29 cellular contexts compared by ENCODE assay signal in the genomic region with DNA sequence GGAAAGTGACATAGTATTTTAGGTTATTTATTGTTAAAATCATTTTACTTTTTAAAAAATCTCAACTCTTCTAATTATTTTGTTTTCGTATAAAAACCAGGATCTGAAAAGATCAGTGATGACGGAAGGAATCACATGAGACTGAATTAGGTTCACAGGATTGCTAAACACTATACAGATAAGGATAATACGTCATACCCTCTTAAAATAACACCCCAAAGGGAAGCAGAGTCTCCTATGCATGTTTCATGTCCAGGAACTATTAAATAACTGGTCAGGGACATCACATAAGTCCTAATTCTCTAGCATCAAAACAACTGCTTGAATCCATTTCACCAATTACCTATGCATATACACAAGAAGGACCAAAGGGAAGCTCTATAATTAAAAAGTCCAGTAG.
"Had no signal": no experiment of that assay in that cellular context is flagged by ENCODE, and none has a peak within 500 bp of the region (broad histone marks: within the 10 kb centered on the region; RNA-seq: fewer than 3 reads in every experiment).

No MANE protein-coding gene starts in this region.

- H3K36me3 ChIP-seq: stomach, suprapubic skin, thoracic aorta, thyroid gland, transverse colon, upper lobe of right lung, uterus, vagina had no signal

- H3K27me3 Mint-ChIP-seq: stimulated activated memory B cell treated with anti-CD40 and anti-IgM and Interleukin-4, amounts not matched to agents 10 μg/mL and 1 μg/mL and 100 μg/mL, for 72 hours; stimulated activated naive B cell treated with anti-CD40 and anti-IgM and Interleukin-4, amounts not matched to agents 10 μg/mL and 1 μg/mL and 100 μg/mL, for 72 hours; stimulated activated naive CD8-positive, alpha-beta T cell treated with anti-CD3 and anti-CD28 coated beads, Interleukin-15, amount 100 ng/mL, for 72 hours; stimulated activated naive CD8-positive, alpha-beta T cell treated with anti-CD3 and anti-CD28 coated beads, Interleukin-15, Interleukin-2, amounts not matched to agents 100 ng/mL and 50 ng/mL, for 24 hours; type B pancreatic cell had no signal

- DNase-seq: stimulated activated CD4-positive, alpha-beta T cell treated with anti-CD3 and anti-CD28 coated beads, Interleukin-2, amount 100 ng/mL, for 48 hours; stimulated activated CD4-positive, alpha-beta T cell treated with anti-CD3 and anti-CD28 coated beads, Interleukin-4, amount 100 ng/mL, for 1 hour; stimulated activated CD4-positive, alpha-beta T cell treated with anti-CD3 and anti-CD28 coated beads, Interleukin-4, amount 100 ng/mL, for 24 hours; stimulated activated CD4-positive, alpha-beta T cell treated with anti-CD3 and anti-CD28 coated beads, Interleukin-4, amount 100 ng/mL, for 4 hours; stimulated activated CD8-positive, alpha-beta memory T cell treated with anti-CD3 and anti-CD28 coated beads, Interleukin-4, amount 100 ng/mL, for 48 hours; stimulated activated naive B cell treated with anti-CD40 and anti-IgM and Interleukin-4, amounts not matched to agents 10 μg/mL and 1 μg/mL and 100 μg/mL, for 72 hours; stimulated activated naive CD4-positive, alpha-beta T cell; stimulated activated naive CD4-positive, alpha-beta T cell treated with Interleukin-2 at 50 U/mL for 16 hours; stimulated activated naive CD8-positive, alpha-beta T cell treated with anti-CD3 and anti-CD28 coated beads, Interleukin-15, amount 100 ng/mL, for 72 hours; stimulated activated naive CD8-positive, alpha-beta T cell treated with anti-CD3 and anti-CD28 coated beads, Interleukin-15, Interleukin-2, amounts not matched to agents 100 U/mL and 50 U/mL, for 24 hours; stomach; substantia nigra; testis; thyroid gland; tibial artery; transverse colon; trophoblast cell; upper lobe of left lung; upper lobe of right lung; uterus had no signal

- H3K9me3 ChIP-seq: suprapubic skin, testis, thoracic aorta, thyroid gland, tibial artery, transverse colon, upper lobe of left lung, uterus had no signal

- H3K9me3 Mint-ChIP-seq: stimulated activated naive CD8-positive, alpha-beta T cell treated with anti-CD3 and anti-CD28 coated beads, Interleukin-15, Interleukin-2, amounts not matched to agents 100 ng/mL and 50 ng/mL, for 24 hours had no signal

- H3K4me1 ChIP-seq: suprapubic skin, testis, transverse colon, uterus, vagina had no signal

- H3K4me3 ChIP-seq: stomach, suprapubic skin, testis, thoracic aorta, thyroid gland, tibial artery, tibial nerve, transverse colon, upper lobe of left lung, upper lobe of right lung, uterus, vagina had no signal

- FAIRE-seq: urothelium cell line had no signal

- H3K27ac Mint-ChIP-seq: stimulated activated effector memory CD8-positive, alpha-beta T cell treated with anti-CD3 and anti-CD28 coated beads, Interleukin-12 subunit alpha, Interleukin-12 subunit beta, amount 100 ng/mL, for 72 hours; stimulated activated memory B cell treated with anti-CD40 and anti-IgM and Interleukin-4, amounts not matched to agents 10 μg/mL and 1 μg/mL and 100 μg/mL, for 72 hours; stimulated activated naive B cell treated with anti-CD40 and anti-IgM and Interleukin-4, amounts not matched to agents 10 μg/mL and 1 μg/mL and 100 μg/mL, for 72 hours; stimulated activated naive CD8-positive, alpha-beta T cell treated with anti-CD3 and anti-CD28 coated beads, Interleukin-15, amount 100 ng/mL, for 72 hours; stimulated activated naive CD8-positive, alpha-beta T cell treated with anti-CD3 and anti-CD28 coated beads, Interleukin-15, Interleukin-2, amounts not matched to agents 100 ng/mL and 50 ng/mL, for 24 hours; type B pancreatic cell had no signal

- H3K27me3 ChIP-seq: stomach, suprapubic skin, testis, thyroid gland, tibial artery, tibial nerve, transverse colon, upper lobe of left lung, upper lobe of right lung, uterus, vagina had no signal

- ATAC-seq: stimulated activated effector memory CD8-positive, alpha-beta T cell treated with anti-CD3 and anti-CD28 coated beads, Interleukin-12 subunit alpha, Interleukin-12 subunit beta, amount 100 ng/mL, for 72 hours; stimulated activated memory B cell treated with anti-CD40 and anti-IgM and Interleukin-4, amounts not matched to agents 10 μg/mL and 1 μg/mL and 100 μg/mL, for 72 hours; stimulated activated naive B cell treated with anti-CD40 and anti-IgM and Interleukin-4, amounts not matched to agents 10 μg/mL and 1 μg/mL and 100 μg/mL, for 72 hours; stimulated activated naive CD8-positive, alpha-beta T cell treated with anti-CD3 and anti-CD28 coated beads, Interleukin-15, amount 100 ng/mL, for 72 hours; stimulated activated naive CD8-positive, alpha-beta T cell treated with anti-CD3 and anti-CD28 coated beads, Interleukin-15, Interleukin-2, amounts not matched to agents 100 U/mL and 50 U/mL, for 24 hours; upper lobe of right lung had no signal

- H3K27ac ChIP-seq: stomach, suprapubic skin, testis, thoracic aorta, thyroid gland, tibial artery, tibial nerve, transverse colon, upper lobe of left lung, upper lobe of right lung, uterus, vagina had no signal

- H3K4me3 Mint-ChIP-seq: stimulated activated effector memory CD8-positive, alpha-beta T cell treated with anti-CD3 and anti-CD28 coated beads, Interleukin-12 subunit alpha, Interleukin-12 subunit beta, amount 100 ng/mL, for 72 hours; stimulated activated memory B cell treated with anti-CD40 and anti-IgM and Interleukin-4, amounts not matched to agents 10 μg/mL and 1 μg/mL and 100 μg/mL, for 72 hours; stimulated activated naive B cell treated with anti-CD40 and anti-IgM and Interleukin-4, amounts not matched to agents 10 μg/mL and 1 μg/mL and 100 μg/mL, for 72 hours; stimulated activated naive CD8-positive, alpha-beta T cell treated with anti-CD3 and anti-CD28 coated beads, Interleukin-15, amount 100 ng/mL, for 72 hours; stimulated activated naive CD8-positive, alpha-beta T cell treated with anti-CD3 and anti-CD28 coated beads, Interleukin-15, Interleukin-2, amounts not matched to agents 100 ng/mL and 50 ng/mL, for 24 hours; type B pancreatic cell had no signal
